Comparison of ENCODE assay signal across 2 cellular contexts in genomic region chr4:116122131-116122530, GRCh38.
TF ChIP-seq lines count a peak whose summit lies in the region.

No MANE protein-coding gene starts in this region.

TF ChIP-seq in SK-N-SH treated with all-trans-retinoic acid at 6 μM for 48 hours, 23 proteins besides CTCF, POLR2A, EP300 and RAD21 (continued from another document):
- TF ChIP-seq, protein P1, sequence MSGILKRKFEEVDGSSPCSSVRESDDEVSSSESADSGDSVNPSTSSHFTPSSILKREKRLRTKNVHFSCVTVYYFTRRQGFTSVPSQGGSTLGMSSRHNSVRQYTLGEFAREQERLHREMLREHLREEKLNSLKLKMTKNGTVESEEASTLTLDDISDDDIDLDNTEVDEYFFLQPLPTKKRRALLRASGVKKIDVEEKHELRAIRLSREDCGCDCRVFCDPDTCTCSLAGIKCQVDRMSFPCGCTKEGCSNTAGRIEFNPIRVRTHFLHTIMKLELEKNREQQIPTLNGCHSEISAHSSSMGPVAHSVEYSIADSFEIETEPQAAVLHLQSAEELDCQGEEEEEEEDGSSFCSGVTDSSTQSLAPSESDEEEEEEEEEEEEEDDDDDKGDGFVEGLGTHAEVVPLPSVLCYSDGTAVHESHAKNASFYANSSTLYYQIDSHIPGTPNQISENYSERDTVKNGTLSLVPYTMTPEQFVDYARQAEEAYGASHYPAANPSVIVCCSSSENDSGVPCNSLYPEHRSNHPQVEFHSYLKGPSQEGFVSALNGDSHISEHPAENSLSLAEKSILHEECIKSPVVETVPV (CRISPR knock-in tag; IDR thresholded peaks at IDR 0.05): no peak
- no peak for TF ChIP-seq TCF4 (CRISPR knock-in tag; IDR thresholded peaks at IDR 0.05; ENCODE audit: borderline replicate concordance)
- no peak for TF ChIP-seq CSDC2 (CRISPR knock-in tag; IDR thresholded peaks at IDR 0.05)
- no peak for TF ChIP-seq PPARA (CRISPR knock-in tag; IDR thresholded peaks at IDR 0.05; ENCODE audit: borderline replicate concordance)
- TF ChIP-seq, protein P2, sequence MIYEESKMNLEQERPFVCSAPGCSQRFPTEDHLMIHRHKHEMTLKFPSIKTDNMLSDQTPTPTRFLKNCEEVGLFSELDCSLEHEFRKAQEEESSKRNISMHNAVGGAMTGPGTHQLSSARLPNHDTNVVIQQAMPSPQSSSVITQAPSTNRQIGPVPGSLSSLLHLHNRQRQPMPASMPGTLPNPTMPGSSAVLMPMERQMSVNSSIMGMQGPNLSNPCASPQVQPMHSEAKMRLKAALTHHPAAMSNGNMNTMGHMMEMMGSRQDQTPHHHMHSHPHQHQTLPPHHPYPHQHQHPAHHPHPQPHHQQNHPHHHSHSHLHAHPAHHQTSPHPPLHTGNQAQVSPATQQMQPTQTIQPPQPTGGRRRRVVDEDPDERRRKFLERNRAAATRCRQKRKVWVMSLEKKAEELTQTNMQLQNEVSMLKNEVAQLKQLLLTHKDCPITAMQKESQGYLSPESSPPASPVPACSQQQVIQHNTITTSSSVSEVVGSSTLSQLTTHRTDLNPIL (CRISPR knock-in tag; IDR thresholded peaks at IDR 0.05; ENCODE audit: low read depth): no peak
- no peak for TF ChIP-seq SNAI2 (CRISPR knock-in tag; IDR thresholded peaks at IDR 0.05)
- no peak for TF ChIP-seq ZC3H10 (CRISPR knock-in tag; IDR thresholded peaks at IDR 0.05)
- TF ChIP-seq GLIS3 (CRISPR knock-in tag; IDR thresholded peaks at IDR 0.05): no peak
- TF ChIP-seq, protein P3, sequence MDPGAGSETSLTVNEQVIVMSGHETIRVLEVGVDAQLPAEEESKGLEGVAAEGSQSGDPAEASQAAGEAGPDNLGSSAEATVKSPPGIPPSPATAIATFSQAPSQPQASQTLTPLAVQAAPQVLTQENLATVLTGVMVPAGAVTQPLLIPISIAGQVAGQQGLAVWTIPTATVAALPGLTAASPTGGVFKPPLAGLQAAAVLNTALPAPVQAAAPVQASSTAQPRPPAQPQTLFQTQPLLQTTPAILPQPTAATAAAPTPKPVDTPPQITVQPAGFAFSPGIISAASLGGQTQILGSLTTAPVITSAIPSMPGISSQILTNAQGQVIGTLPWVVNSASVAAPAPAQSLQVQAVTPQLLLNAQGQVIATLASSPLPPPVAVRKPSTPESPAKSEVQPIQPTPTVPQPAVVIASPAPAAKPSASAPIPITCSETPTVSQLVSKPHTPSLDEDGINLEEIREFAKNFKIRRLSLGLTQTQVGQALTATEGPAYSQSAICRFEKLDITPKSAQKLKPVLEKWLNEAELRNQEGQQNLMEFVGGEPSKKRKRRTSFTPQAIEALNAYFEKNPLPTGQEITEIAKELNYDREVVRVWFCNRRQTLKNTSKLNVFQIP (CRISPR knock-in tag; IDR thresholded peaks at IDR 0.05; ENCODE audit: borderline replicate concordance, low read depth): no peak
- no peak for TF ChIP-seq ZNF565 (CRISPR knock-in tag; conservative IDR thresholded peaks at IDR 0.05; ENCODE audit: low read depth)

TF ChIP-seq in SK-N-SH, 30 proteins besides CTCF, POLR2A, EP300 and RAD21 (continued from another document):
- TF ChIP-seq TEAD4 (IDR thresholded peaks at IDR 0.05; ENCODE audit: borderline replicate concordance, insufficient read depth): no peak
- TF ChIP-seq, protein P4, sequence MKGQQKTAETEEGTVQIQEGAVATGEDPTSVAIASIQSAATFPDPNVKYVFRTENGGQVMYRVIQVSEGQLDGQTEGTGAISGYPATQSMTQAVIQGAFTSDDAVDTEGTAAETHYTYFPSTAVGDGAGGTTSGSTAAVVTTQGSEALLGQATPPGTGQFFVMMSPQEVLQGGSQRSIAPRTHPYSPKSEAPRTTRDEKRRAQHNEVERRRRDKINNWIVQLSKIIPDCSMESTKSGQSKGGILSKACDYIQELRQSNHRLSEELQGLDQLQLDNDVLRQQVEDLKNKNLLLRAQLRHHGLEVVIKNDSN (IDR thresholded peaks at IDR 0.05; ENCODE audit: borderline replicate concordance, low read depth): no peak
